14 cellular contexts compared by ENCODE assay signal in genomic region chr9:109314011-109314531, GRCh38. TPM values are rescaled to one million over a fixed set of nuclear protein-coding genes. Genes with fewer than 3 reads are reported as not detected.
DNase-seq lines count a peak whose midpoint lies in the region; ATAC-seq and TF ChIP-seq lines count a peak whose summit lies in the region.
"Had no signal": no experiment of that assay in that cellular context is flagged by ENCODE, and none has a peak within 500 bp of the region (broad histone marks: within the 10 kb centered on the region; RNA-seq: fewer than 3 reads in every experiment).

No MANE protein-coding gene starts in this region.

- H3F3A ChIP-seq in PC-9 (ENCODE audit: insufficient read depth, low read depth) = peaks cover 25% of the 10 kb centered on the region

- peak overlapping the region; percentile 3 for H3K4me2 ChIP-seq in PC-9

- H3K79me2 ChIP-seq in PC-9 (ENCODE audit: low read depth) = peaks cover 62% of the 10 kb centered on the region

- peaks cover 5 to 6% of the 10 kb centered on the region in 2 donors for H3K4me1 Mint-ChIP-seq in stimulated activated naive B cell treated with anti-CD40 and anti-IgM and Interleukin-4, amounts not matched to agents 10 μg/mL and 1 μg/mL and 100 μg/mL, for 72 hours
- peaks cover 6% of the 10 kb centered on the region for H3K4me1 Mint-ChIP-seq in activated CD4-positive, alpha-beta T cell treated with anti-CD3 and anti-CD28 coated beads, Interleukin-2, amount 10 ng/mL, durations not matched to agents 24 days and 14 days
- H3K4me1 Mint-ChIP-seq in activated naive CD8-positive, alpha-beta T cell treated with anti-CD3 and anti-CD28 coated beads for 36 hours = peaks cover 7% of the 10 kb centered on the region

- H3K27me3 ChIP-seq in PC-9 (ENCODE audit: insufficient read depth, low read depth) = no peaks in the 10 kb centered on the region

- peak; percentile 45 for DNase-seq in NCI-H1092 treated with DMSO at 0.1 percent for 48 hours (lab: John Stamatoyannopoulos, UW)
- DNase-seq in PC-9 = peak in 1 of 2 experiments; percentile 9
- DNase-seq in kidney tubule cell (ENCODE audit: low spot score) = peak; percentile 40
- DNase-seq in stimulated activated naive B cell treated with anti-CD40 and anti-IgM and Interleukin-4, amounts not matched to agents 10 μg/mL and 1 μg/mL and 100 μg/mL, for 72 hours = no peak
- DNase-seq in COLO829 (ENCODE audit: low spot score) = no peak
- DNase-seq in activated CD4-positive, alpha-beta T cell treated with anti-CD3 and anti-CD28 coated beads, Interleukin-2, amount 10 ng/mL, durations not matched to agents 24 days and 14 days = no peak
- no peak for DNase-seq in activated naive CD8-positive, alpha-beta T cell treated with anti-CD3 and anti-CD28 coated beads for 36 hours
- DNase-seq in iPS-NIHi11 (ENCODE audit: low spot score) = no peak
- DNase-seq: BE2C; brain microvascular endothelial cell; DMS79; effector memory CD4-positive, alpha-beta T cell; NCI-H2171 treated with DMSO at 0.1 percent for 48 hours; stimulated activated CD4-positive, alpha-beta T cell treated with anti-CD3 and anti-CD28 coated beads, Interleukin-4, amount 100 ng/mL, for 24 hours had no signal

- H3K36me3 ChIP-seq in PC-9 (ENCODE audit: low read depth) = no peaks in the 10 kb centered on the region
- H3K36me3 ChIP-seq: BE2C, brain microvascular endothelial cell had no signal

- no peaks in the 10 kb centered on the region for H3K9me2 ChIP-seq in PC-9 (ENCODE audit: insufficient read depth)

- POLR2A ChIA-PET in PC-9 (lab: Charles Lee; ENCODE audit: unreplicated experiment) = interaction anchor here (0.5 kb wide), 1 partner anchor 128 kb away, joined by 3 read pairs; no protein-coding TSS in a partner anchor

- H3K4me3 ChIP-seq in PC-9 = no peak overlapping the region

- H4K20me1 ChIP-seq in PC-9 (ENCODE audit: insufficient read depth) = peaks cover 6% of the 10 kb centered on the region; the same call in 1 of the 2 replicates

- H3K4me3 Mint-ChIP-seq in stimulated activated naive B cell treated with anti-CD40 and anti-IgM and Interleukin-4, amounts not matched to agents 10 μg/mL and 1 μg/mL and 100 μg/mL, for 72 hours = no peak overlapping the region
- no peak overlapping the region for H3K4me3 Mint-ChIP-seq in activated CD4-positive, alpha-beta T cell treated with anti-CD3 and anti-CD28 coated beads, Interleukin-2, amount 10 ng/mL, durations not matched to agents 24 days and 14 days
- H3K4me3 Mint-ChIP-seq in activated naive CD8-positive, alpha-beta T cell treated with anti-CD3 and anti-CD28 coated beads for 36 hours = no peak overlapping the region

- TF ChIP-seq CTCF in PC-9 (conservative IDR thresholded peaks at IDR 0.05) = no peak

- no TSS peak for BruUV-seq in PC-9 (replicated peaks; lab: Mats Ljungman, UMichigan)

- peak overlapping the region; percentile 37 for H3K27ac Mint-ChIP-seq in stimulated activated naive B cell treated with anti-CD40 and anti-IgM and Interleukin-4, amounts not matched to agents 10 μg/mL and 1 μg/mL and 100 μg/mL, for 72 hours
- no peak overlapping the region for H3K27ac Mint-ChIP-seq in activated CD4-positive, alpha-beta T cell treated with anti-CD3 and anti-CD28 coated beads, Interleukin-2, amount 10 ng/mL, durations not matched to agents 24 days and 14 days
- H3K27ac Mint-ChIP-seq in activated naive CD8-positive, alpha-beta T cell treated with anti-CD3 and anti-CD28 coated beads for 36 hours = no peak overlapping the region

- ATAC-seq in stimulated activated naive B cell treated with anti-CD40 and anti-IgM and Interleukin-4, amounts not matched to agents 10 μg/mL and 1 μg/mL and 100 μg/mL, for 72 hours (replicated peaks) = no peak

- no peak overlapping the region for H3K27ac ChIP-seq in PC-9
- H3K27ac ChIP-seq: brain microvascular endothelial cell had no signal

- intact Hi-C loops in PC-9 (cut with micrococcal nuclease; ENCODE audit: unreplicated experiment) = no loop called here
- intact Hi-C loops in activated CD4-positive, alpha-beta T cell treated with anti-CD3 and anti-CD28 coated beads, Interleukin-2, amount 10 ng/mL, durations not matched to agents 24 days and 14 days (cut with micrococcal nuclease) = no loop called here

- H3K9me3 Mint-ChIP-seq in stimulated activated naive B cell treated with anti-CD40 and anti-IgM and Interleukin-4, amounts not matched to agents 10 μg/mL and 1 μg/mL and 100 μg/mL, for 72 hours = no peaks in the 10 kb centered on the region
- no peaks in the 10 kb centered on the region for H3K9me3 Mint-ChIP-seq in activated CD4-positive, alpha-beta T cell treated with anti-CD3 and anti-CD28 coated beads, Interleukin-2, amount 10 ng/mL, durations not matched to agents 24 days and 14 days
- H3K9me3 Mint-ChIP-seq in activated naive CD8-positive, alpha-beta T cell treated with anti-CD3 and anti-CD28 coated beads for 36 hours = no peaks in the 10 kb centered on the region

- CTCF ChIA-PET in PC-9 (lab: Charles Lee) = no interaction called here

- H3K4me1 ChIP-seq in PC-9 (replicated peaks; ENCODE audit: insufficient read depth) = peaks cover 52% of the 10 kb centered on the region
- H3K4me1 ChIP-seq: BE2C had no signal

- H2AFZ ChIP-seq in PC-9 = no peak overlapping the region

- no peaks in the 10 kb centered on the region for H3K36me3 Mint-ChIP-seq in stimulated activated naive B cell treated with anti-CD40 and anti-IgM and Interleukin-4, amounts not matched to agents 10 μg/mL and 1 μg/mL and 100 μg/mL, for 72 hours
- no peaks in the 10 kb centered on the region for H3K36me3 Mint-ChIP-seq in activated CD4-positive, alpha-beta T cell treated with anti-CD3 and anti-CD28 coated beads, Interleukin-2, amount 10 ng/mL, durations not matched to agents 24 days and 14 days (ENCODE audit: low read depth)
- H3K36me3 Mint-ChIP-seq in activated naive CD8-positive, alpha-beta T cell treated with anti-CD3 and anti-CD28 coated beads for 36 hours = no peaks in the 10 kb centered on the region

- H3K9me3 ChIP-seq in PC-9 (ENCODE audit: insufficient read depth, low read depth) = no peaks in the 10 kb centered on the region
- H3K9me3 ChIP-seq: BE2C had no signal

- H3K27me3 Mint-ChIP-seq in stimulated activated naive B cell treated with anti-CD40 and anti-IgM and Interleukin-4, amounts not matched to agents 10 μg/mL and 1 μg/mL and 100 μg/mL, for 72 hours = peaks cover 57 to 73% of the 10 kb centered on the region in 2 donors
- H3K27me3 Mint-ChIP-seq in activated CD4-positive, alpha-beta T cell treated with anti-CD3 and anti-CD28 coated beads, Interleukin-2, amount 10 ng/mL, durations not matched to agents 24 days and 14 days = peaks cover 80% of the 10 kb centered on the region
- H3K27me3 Mint-ChIP-seq in activated naive CD8-positive, alpha-beta T cell treated with anti-CD3 and anti-CD28 coated beads for 36 hours = peaks cover 73% of the 10 kb centered on the region

RNA-seq across cellular contexts. Expression of gene EPB41L4B, which starts 6.8 kb away (rescaled TPM):
- 4.2 and 5.0 TPM in 2 replicates for total RNA-seq in PC-9 (2021)
- 1.2 and 1.5 TPM in 2 replicates for total RNA-seq in activated CD4-positive, alpha-beta T cell treated with anti-CD3 and anti-CD28 coated beads, Interleukin-2, amount 10 ng/mL, durations not matched to agents 24 days and 14 days
- total RNA-seq in activated naive CD8-positive, alpha-beta T cell treated with anti-CD3 and anti-CD28 coated beads for 36 hours = under 1 TPM; 0.74 TPM

Comparison
In these comparisons a context has a peak if more than half of its experiments do, and no peak if none do; other contexts are left out.
1. DNase-seq: peak in NCI-H1092 treated with DMSO at 0.1 percent for 48 hours (single experiment) and kidney tubule cell (single experiment); none in stimulated activated naive B cell treated with anti-CD40 and anti-IgM and Interleukin-4, amounts not matched to agents 10 μg/mL and 1 μg/mL and 100 μg/mL, for 72 hours (single experiment), COLO829 (single experiment), activated CD4-positive, alpha-beta T cell treated with anti-CD3 and anti-CD28 coated beads, Interleukin-2, amount 10 ng/mL, durations not matched to agents 24 days and 14 days (single experiment), activated naive CD8-positive, alpha-beta T cell treated with anti-CD3 and anti-CD28 coated beads for 36 hours (single experiment) and iPS-NIHi11 (single experiment).